In the genomic region with DNA sequence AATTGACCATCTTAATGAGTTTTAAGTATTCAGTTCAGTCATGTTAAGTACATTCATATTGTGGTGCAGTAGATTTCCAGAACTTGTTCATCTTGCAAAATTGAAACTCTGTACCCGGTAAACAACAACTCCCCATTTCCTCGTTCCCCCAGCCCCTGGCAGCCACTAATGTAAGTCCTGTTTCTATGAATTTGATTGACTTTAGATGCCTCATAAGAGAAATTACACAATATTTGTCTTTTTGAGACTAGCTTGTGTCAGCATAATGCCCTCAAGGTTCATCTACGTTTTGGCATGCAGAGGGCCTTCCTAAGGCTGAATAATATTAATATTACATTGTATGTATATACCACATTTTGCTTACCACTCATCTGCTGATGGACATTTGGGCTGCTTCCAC, we compare ENCODE assay signal across 1 cellular context.
TF ChIP-seq lines count a peak whose summit lies in the region.

No MANE protein-coding gene starts in this region.

TF ChIP-seq in liver, 16 proteins besides CTCF, POLR2A, EP300 and RAD21 (continued from another document):
- TF ChIP-seq FOXA1 (IDR thresholded peaks at IDR 0.05): no peak
- TF ChIP-seq, protein P1, sequence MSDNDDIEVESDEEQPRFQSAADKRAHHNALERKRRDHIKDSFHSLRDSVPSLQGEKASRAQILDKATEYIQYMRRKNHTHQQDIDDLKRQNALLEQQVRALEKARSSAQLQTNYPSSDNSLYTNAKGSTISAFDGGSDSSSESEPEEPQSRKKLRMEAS (IDR thresholded peaks at IDR 0.05): no peak
- TF ChIP-seq RXRA (IDR thresholded peaks at IDR 0.05): no peak
TF ChIP-seq in liver: peak in this region for 2.
